1 cellular context compared by ENCODE assay signal in genomic region chr1:10680487-10680886, GRCh38.
TF ChIP-seq lines count a peak whose summit lies in the region.

No MANE protein-coding gene starts in this region.

TF ChIP-seq in HepG2, 621 proteins besides CTCF, POLR2A, EP300 and RAD21 (continued from another document):
- TF ChIP-seq PATZ1 (CRISPR knock-in tag; IDR thresholded peaks at IDR 0.05) (0 out of 2 replicates have a peak, but pooled peaks have one; percentile 15), ZNF703 (CRISPR knock-in tag; IDR thresholded peaks at IDR 0.05; ENCODE audit: borderline replicate concordance) (no peak), ZNF644 (CRISPR knock-in tag; IDR thresholded peaks at IDR 0.05; ENCODE audit: low read depth) (no peak), YEATS2 (CRISPR knock-in tag; IDR thresholded peaks at IDR 0.05; ENCODE audit: borderline replicate concordance) (no peak), CBFB (CRISPR knock-in tag; IDR thresholded peaks at IDR 0.05) (no peak), ZNF605 (CRISPR knock-in tag; IDR thresholded peaks at IDR 0.05) (0 out of 2 replicates have a peak, but pooled peaks have one; percentile 16), AHR (CRISPR knock-in tag; IDR thresholded peaks at IDR 0.05) (no peak), ZNF720 (CRISPR knock-in tag; IDR thresholded peaks at IDR 0.05) (no peak), KLF6 (CRISPR knock-in tag; IDR thresholded peaks at IDR 0.05) (no peak), ZNF430 (CRISPR knock-in tag; IDR thresholded peaks at IDR 0.05) (0 out of 2 replicates have a peak, but pooled peaks have one; percentile 26), MZF1 (CRISPR knock-in tag; IDR thresholded peaks at IDR 0.05; ENCODE audit: borderline replicate concordance) (no peak), CBX1 (IDR thresholded peaks at IDR 0.05; ENCODE audit: low read depth) (no peak), CHD2 (IDR thresholded peaks at IDR 0.05; ENCODE audit: low read depth, low read length) (no peak), TFDP2 (CRISPR knock-in tag; IDR thresholded peaks at IDR 0.05) (no peak), PHF21A (CRISPR knock-in tag; IDR thresholded peaks at IDR 0.05) (no peak), CREB3 (CRISPR knock-in tag; IDR thresholded peaks at IDR 0.05) (no peak), MAFF (IDR thresholded peaks at IDR 0.05; ENCODE audit: low read depth, low read length) (no peak), CEBPZ (IDR thresholded peaks at IDR 0.05; ENCODE audit: low read length) (no peak), IKZF1 (IDR thresholded peaks at IDR 0.05) (no peak), ATF5 (CRISPR knock-in tag; IDR thresholded peaks at IDR 0.05; ENCODE audit: low read depth) (no peak), MTA1 (CRISPR knock-in tag; IDR thresholded peaks at IDR 0.05; ENCODE audit: borderline replicate concordance) (peak; percentile 10; the same call in 1 of the 2 replicates), ZNF101 (CRISPR knock-in tag; IDR thresholded peaks at IDR 0.05; ENCODE audit: borderline replicate concordance, low read depth) (no peak), TCF7L2 (IDR thresholded peaks at IDR 0.05; ENCODE audit: low read depth, low read length) (no peak), ZNF10 (CRISPR knock-in tag; IDR thresholded peaks at IDR 0.05; ENCODE audit: borderline replicate concordance, low read depth) (no peak), MAX (IDR thresholded peaks at IDR 0.05) (0 out of 2 replicates have a peak, but pooled peaks have one; percentile 28), RXRA (CRISPR knock-in tag; IDR thresholded peaks at IDR 0.05) (peak; percentile 69; the same call in 1 of the 2 replicates), ZNF362 (CRISPR knock-in tag; IDR thresholded peaks at IDR 0.05; ENCODE audit: borderline replicate concordance) (no peak), NFKBIZ (CRISPR knock-in tag; IDR thresholded peaks at IDR 0.05) (no peak), KLF16 (CRISPR knock-in tag; IDR thresholded peaks at IDR 0.05) (no peak), HOXA5 (CRISPR knock-in tag; IDR thresholded peaks at IDR 0.05) (no peak)
TF ChIP-seq in HepG2: peak in this region for 20.
